ENCODE assay signal across 8 cellular contexts in the genomic region with DNA sequence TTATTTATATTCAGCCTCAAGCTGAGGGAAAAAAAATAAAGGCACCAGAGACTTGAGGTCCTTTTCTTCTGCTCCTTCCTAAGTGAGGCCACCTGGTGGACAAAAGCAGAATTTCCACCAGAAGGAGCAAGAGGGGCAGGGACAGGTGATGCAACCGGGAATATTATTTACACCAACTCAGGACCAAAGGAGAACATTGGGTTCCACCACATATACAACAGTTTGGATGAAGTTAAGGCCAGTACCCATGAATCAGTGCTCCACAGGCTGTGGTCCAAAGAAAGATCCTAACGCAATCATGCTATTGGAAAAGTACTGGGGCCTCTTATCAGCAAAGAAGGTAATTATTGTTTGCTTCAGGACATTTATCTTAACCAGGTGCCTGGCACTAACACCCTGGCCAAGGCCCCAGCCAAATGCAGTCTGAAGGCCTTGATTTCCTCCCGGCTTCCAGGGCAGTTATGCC. TPM values are rescaled to one million over a fixed set of nuclear protein-coding genes. Genes with fewer than 3 reads are reported as not detected.
DNase-seq lines count a peak whose midpoint lies in the region; ATAC-seq, FAIRE-seq and TF ChIP-seq lines count a peak whose summit lies in the region.

No MANE protein-coding gene starts in this region.

- H4K20me1 ChIP-seq in HepG2 (ENCODE audit: insufficient read depth, low read length), result no peaks in the 10 kb centered on the region

- peaks cover 0 to 12% of the 10 kb centered on the region in 2 experiments; a peak in 1 of 5 replicates for H3K27me3 ChIP-seq in HepG2 (ENCODE audit: control insufficient read depth in 1 of 2, insufficient read depth in 2 of 2, low read length in 2 of 2)

- peak overlapping the region; percentile 33; the same call in 1 of the 2 replicates for H3K4me2 ChIP-seq in HepG2 (ENCODE audit: low read depth, low read length)

- no peaks in the 10 kb centered on the region for H3K36me3 ChIP-seq in HepG2 (replicated peaks in 1 of 2; ENCODE audit: control insufficient read depth in 1 of 2, insufficient read depth in 2 of 2, low read length in 2 of 2)

- POLR2A ChIA-PET in HepG2 (lab: Yijun Ruan, JAX), result no interaction called here

- no peak overlapping the region for H3K27ac ChIP-seq in HepG2 (ENCODE audit: extremely low read length, insufficient read depth, low read length)

- no peak for TF ChIP-seq POLR2A in HepG2 (IDR thresholded peaks at IDR 0.05; ENCODE audit: insufficient read depth in 1 of 2, low read depth in 2 of 2, low read length in 2 of 2)

- no peak for TF ChIP-seq RAD21 in HepG2 (CRISPR knock-in tag; IDR thresholded peaks at IDR 0.05)

- no peak overlapping the region for H3K9ac ChIP-seq in HepG2 (ENCODE audit: insufficient read depth, low read depth, low read length)

- H3K4me3 ChIP-seq in GM12875 (ENCODE audit: low read depth, low read length) (no peak overlapping the region), HepG2 (replicated peaks in 1 of 3; ENCODE audit: insufficient read depth in 1 of 3, low read depth in 2 of 3, low read length in 3 of 3) (no peak overlapping the region)

- ATAC-seq in HepG2 (peak; percentile 19; the same call in 1 of the 3 replicates), GM21515 (IDR thresholded peaks at IDR 0.05; ENCODE audit: unreplicated experiment) (no peak)

- H3K79me2 ChIP-seq in HepG2 (ENCODE audit: insufficient read depth, low read length), result no peaks in the 10 kb centered on the region

- H2AFZ ChIP-seq in HepG2 (ENCODE audit: low read length), result peak overlapping the region; percentile 1

- peak; percentile 71 for TF ChIP-seq CTCF in GM12875 (IDR thresholded peaks at IDR 0.05; ENCODE audit: borderline replicate concordance, insufficient read depth, low read depth, low read length)
- peak; percentile 63 for TF ChIP-seq CTCF in HepG2 (CRISPR knock-in tag; IDR thresholded peaks at IDR 0.05)

- intact Hi-C loops in HepG2 (cut with micrococcal nuclease; ENCODE audit: unreplicated experiment), result loop anchor here (5.0 kb wide), 1 partner anchor 46 kb away; no protein-coding TSS in a partner anchor

- in situ Hi-C loops in HepG2 (cut with HindIII; ENCODE audit: extremely low pct_ligation_motif_present, low pct_unique_long_range_greater_than_20kb), result no loop called here

- peak; percentile 62 for DNase-seq in 8988T
- DNase-seq in NCI-H2029 treated with DMSO at 0.1 percent for 48 hours (lab: John Stamatoyannopoulos, UW), result peak; percentile 23
- peak; percentile 59 for DNase-seq in activated CD4-positive, CD25-positive, alpha-beta regulatory T cell treated with anti-CD3 and anti-CD28 coated beads, Interleukin-2, amount 50 U/mL, for 16 hours (ENCODE audit: low read depth, low spot score)
- DNase-seq in HepG2 (ENCODE audit: low spot score), result peak; percentile 44
- peak; percentile 22 to 54 (median 48) for DNase-seq in stimulated activated CD4-positive, alpha-beta T cell treated with anti-CD3 and anti-CD28 coated beads, TNF-alpha, amount 100 ng/mL, for 24 hours (ENCODE audit: low read depth in 3 of 3)

- CTCF ChIA-PET in HepG2 (lab: Yijun Ruan, JAX; ENCODE audit: low intra/inter-chr PET ratio, low total read pairs), result no interaction called here

- WGBS in HepG2 (ENCODE audit: low lambda C conversion rate), result no CpG with 5 or more reads among the region's 3 CpGs

- no peak; a peak in 1 of 4 replicates for TF ChIP-seq EP300 in HepG2 (IDR thresholded peaks at IDR 0.05; ENCODE audit: low read depth in 2 of 2, low read length in 2 of 2)
- TF ChIP-seq EP300 in HepG2 (CRISPR knock-in tag; IDR thresholded peaks at IDR 0.05; ENCODE audit: borderline replicate concordance), result no peak

- no TSS peak for BruUV-seq in HepG2 (replicated peaks; lab: Mats Ljungman, UMichigan)

- peaks cover 14% of the 10 kb centered on the region for H3K4me1 ChIP-seq in HepG2 (ENCODE audit: insufficient read depth, low read length)

- no peaks in the 10 kb centered on the region for H3K9me3 ChIP-seq in HepG2 (ENCODE audit: low read length)

- peak; percentile 96 for FAIRE-seq in colon (lab: Jason Lieb, UNC)
- FAIRE-seq in HepG2 (lab: Jason Lieb, UNC), result peak; percentile 79

TF ChIP-seq in HepG2, 621 proteins besides CTCF, POLR2A, EP300 and RAD21 (continues in another document):
- TF ChIP-seq, protein P1, sequence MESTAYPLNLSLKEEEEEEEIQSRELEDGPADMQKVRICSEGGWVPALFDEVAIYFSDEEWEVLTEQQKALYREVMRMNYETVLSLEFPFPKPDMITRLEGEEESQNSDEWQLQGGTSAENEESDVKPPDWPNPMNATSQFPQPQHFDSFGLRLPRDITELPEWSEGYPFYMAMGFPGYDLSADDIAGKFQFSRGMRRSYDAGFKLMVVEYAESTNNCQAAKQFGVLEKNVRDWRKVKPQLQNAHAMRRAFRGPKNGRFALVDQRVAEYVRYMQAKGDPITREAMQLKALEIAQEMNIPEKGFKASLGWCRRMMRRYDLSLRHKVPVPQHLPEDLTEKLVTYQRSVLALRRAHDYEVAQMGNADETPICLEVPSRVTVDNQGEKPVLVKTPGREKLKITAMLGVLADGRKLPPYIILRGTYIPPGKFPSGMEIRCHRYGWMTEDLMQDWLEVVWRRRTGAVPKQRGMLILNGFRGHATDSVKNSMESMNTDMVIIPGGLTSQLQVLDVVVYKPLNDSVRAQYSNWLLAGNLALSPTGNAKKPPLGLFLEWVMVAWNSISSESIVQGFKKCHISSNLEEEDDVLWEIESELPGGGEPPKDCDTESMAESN (CRISPR knock-in tag; conservative IDR thresholded peaks at IDR 0.05), result no peak
- TF ChIP-seq, protein P2, sequence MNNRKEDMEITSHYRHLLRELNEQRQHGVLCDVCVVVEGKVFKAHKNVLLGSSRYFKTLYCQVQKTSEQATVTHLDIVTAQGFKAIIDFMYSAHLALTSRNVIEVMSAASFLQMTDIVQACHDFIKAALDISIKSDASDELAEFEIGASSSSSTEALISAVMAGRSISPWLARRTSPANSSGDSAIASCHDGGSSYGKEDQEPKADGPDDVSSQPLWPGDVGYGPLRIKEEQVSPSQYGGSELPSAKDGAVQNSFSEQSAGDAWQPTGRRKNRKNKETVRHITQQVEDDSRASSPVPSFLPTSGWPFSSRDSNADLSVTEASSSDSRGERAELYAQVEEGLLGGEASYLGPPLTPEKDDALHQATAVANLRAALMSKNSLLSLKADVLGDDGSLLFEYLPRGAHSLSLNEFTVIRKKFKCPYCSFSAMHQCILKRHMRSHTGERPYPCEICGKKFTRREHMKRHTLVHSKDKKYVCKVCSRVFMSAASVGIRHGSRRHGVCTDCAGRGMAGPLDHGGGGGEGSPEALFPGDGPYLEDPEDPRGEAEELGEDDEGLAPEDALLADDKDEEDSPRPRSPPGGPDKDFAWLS (CRISPR knock-in tag; IDR thresholded peaks at IDR 0.05; ENCODE audit: borderline replicate concordance), result no peak
- TF ChIP-seq THAP11 (CRISPR knock-in tag; IDR thresholded peaks at IDR 0.05), result peak; percentile 25; the same call in 1 of the 2 replicates
- TF ChIP-seq NONO (IDR thresholded peaks at IDR 0.05), result no peak
- no peak for TF ChIP-seq NONO (CRISPR knock-in tag; conservative IDR thresholded peaks at IDR 0.05)

RNA-seq across cellular contexts. Expression of a gene that starts 57.4 kb away (rescaled TPM):
- 0.42 and 0.82 TPM in 2 replicates for total RNA-seq in HepG2 (2016; rRNA removed; fragmentation: Illumina TruSeq; extraction: Trizol)
- 0.20 and 0.26 TPM in 2 replicates for total RNA-seq in HepG2 (2016; cell fraction: cytosol; rRNA removed; fragmentation: Illumina TruSeq; extraction: Trizol; ENCODE audit: low read depth)
- total RNA-seq in HepG2 (2016; cell fraction: insoluble cytoplasmic fraction; rRNA removed; fragmentation: Illumina TruSeq; extraction: Trizol), result 0.88 and 1.1 TPM in 2 replicates
- 0.87 and 1.00 TPM in 2 replicates for total RNA-seq in HepG2 (2016; cell fraction: membrane; rRNA removed; fragmentation: Illumina TruSeq; extraction: Trizol)
- 0.96 and 1.3 TPM in 2 replicates for total RNA-seq in HepG2 (2016; cell fraction: nucleus; rRNA removed; fragmentation: Illumina TruSeq; extraction: Trizol)
- polyA plus RNA-seq in HepG2 (2011; rRNA removed), result 1.5 and 1.9 TPM in 2 replicates
- polyA plus RNA-seq in HepG2 (2011; cell fraction: cytosol; rRNA removed), result 1.5 and 2.0 TPM in 2 replicates
- 2.1 and 3.0 TPM in 2 replicates for polyA plus RNA-seq in HepG2 (2011; cell fraction: nucleus; rRNA removed)
- 0.66 and 5.9 TPM in 2 replicates for polyA plus RNA-seq in HepG2 (2012)
- polyA plus RNA-seq in HepG2 (2016; cell fraction: cytosol; fragmentation: Illumina TruSeq; extraction: Trizol; ENCODE audit: low read depth), result 0.26 and 0.36 TPM in 2 replicates
- polyA plus RNA-seq in HepG2 (2016; cell fraction: insoluble cytoplasmic fraction; fragmentation: Illumina TruSeq; extraction: Trizol; ENCODE audit: low read depth), result 0.88 and 1.0 TPM in 2 replicates
- polyA plus RNA-seq in HepG2 (2016; cell fraction: membrane; fragmentation: Illumina TruSeq; extraction: Trizol; ENCODE audit: low read depth), result 0.31 and 0.46 TPM in 2 replicates
- 0.88 and 0.94 TPM in 2 replicates for polyA plus RNA-seq in HepG2 (2016; cell fraction: nucleus; fragmentation: Illumina TruSeq; extraction: Trizol; ENCODE audit: insufficient read depth, low read depth)
- polyA minus RNA-seq in HepG2 (2011; rRNA and poly(A)+ RNA removed; ENCODE audit: low replicate concordance), result 0.92 and 43.9 TPM in 2 replicates
- 2.8 and 3.3 TPM in 2 replicates for polyA minus RNA-seq in HepG2 (2011; cell fraction: cytosol; rRNA and poly(A)+ RNA removed)
- polyA minus RNA-seq in HepG2 (2011; cell fraction: nucleus; rRNA and poly(A)+ RNA removed), result 3.6 and 5.1 TPM in 2 replicates

RNA-seq across cellular contexts. Expression of a gene that starts 59.3 kb away (rescaled TPM):
- total RNA-seq in HepG2 (2016; rRNA removed; fragmentation: Illumina TruSeq; extraction: Trizol), result not detected in 2 replicates
- not detected in 2 replicates for total RNA-seq in HepG2 (2016; cell fraction: cytosol; rRNA removed; fragmentation: Illumina TruSeq; extraction: Trizol; ENCODE audit: low read depth)
- total RNA-seq in HepG2 (2016; cell fraction: insoluble cytoplasmic fraction; rRNA removed; fragmentation: Illumina TruSeq; extraction: Trizol), result not detected in 2 replicates
- not detected in 2 replicates for total RNA-seq in HepG2 (2016; cell fraction: membrane; rRNA removed; fragmentation: Illumina TruSeq; extraction: Trizol)
- total RNA-seq in HepG2 (2016; cell fraction: nucleus; rRNA removed; fragmentation: Illumina TruSeq; extraction: Trizol), result not detected in 2 replicates
- polyA plus RNA-seq in HepG2 (2011; rRNA removed), result not detected in 2 replicates
- polyA plus RNA-seq in HepG2 (2011; cell fraction: cytosol; rRNA removed), result not detected in 2 replicates
- not detected in 2 replicates for polyA plus RNA-seq in HepG2 (2011; cell fraction: nucleus; rRNA removed)
- not detected in 2 replicates for polyA plus RNA-seq in HepG2 (2012)
- not detected in 2 replicates for polyA plus RNA-seq in HepG2 (2016; cell fraction: cytosol; fragmentation: Illumina TruSeq; extraction: Trizol; ENCODE audit: low read depth)
- polyA plus RNA-seq in HepG2 (2016; cell fraction: insoluble cytoplasmic fraction; fragmentation: Illumina TruSeq; extraction: Trizol; ENCODE audit: low read depth), result not detected in 2 replicates
- not detected in 2 replicates for polyA plus RNA-seq in HepG2 (2016; cell fraction: membrane; fragmentation: Illumina TruSeq; extraction: Trizol; ENCODE audit: low read depth)
- polyA plus RNA-seq in HepG2 (2016; cell fraction: nucleus; fragmentation: Illumina TruSeq; extraction: Trizol; ENCODE audit: insufficient read depth, low read depth), result not detected in 2 replicates
- polyA minus RNA-seq in HepG2 (2011; rRNA and poly(A)+ RNA removed; ENCODE audit: low replicate concordance), result not detected in 2 replicates
- polyA minus RNA-seq in HepG2 (2011; cell fraction: cytosol; rRNA and poly(A)+ RNA removed), result not detected in 2 replicates
- polyA minus RNA-seq in HepG2 (2011; cell fraction: nucleus; rRNA and poly(A)+ RNA removed), result not detected in 2 replicates
